ENCODE assay signal across 12 cellular contexts in the genomic region with DNA sequence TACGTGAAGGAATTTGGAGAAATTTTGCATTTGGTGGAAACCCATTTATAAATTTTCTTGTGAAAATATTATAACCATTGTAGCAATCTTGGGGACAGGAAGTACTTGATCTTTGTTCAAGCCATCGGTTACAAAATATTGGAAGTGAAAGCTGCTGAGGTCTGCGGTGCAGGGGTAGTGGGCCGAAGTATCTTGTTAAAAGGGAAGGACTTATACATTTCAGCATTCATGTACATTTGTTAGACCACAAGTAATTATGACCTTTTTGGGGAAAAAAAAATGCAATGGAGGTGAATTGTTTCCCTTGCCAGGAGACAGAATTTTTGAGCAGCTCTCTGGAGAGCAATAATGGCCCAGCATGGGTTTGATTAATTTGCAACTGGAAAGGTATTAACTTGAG.
DNase-seq lines count a peak whose midpoint lies in the region; ATAC-seq and TF ChIP-seq lines count a peak whose summit lies in the region.
"Had no signal": no experiment of that assay in that cellular context is flagged by ENCODE, and none has a peak within 500 bp of the region (broad histone marks: within the 10 kb centered on the region; RNA-seq: fewer than 3 reads in every experiment).

No MANE protein-coding gene starts in this region.

- TF ChIP-seq CTCF in chondrocyte (IDR thresholded peaks at IDR 0.05), result no peak

- intact Hi-C loops in activated CD4-positive, alpha-beta memory T cell treated with anti-CD3 and anti-CD28 coated beads for 36 hours (cut with micrococcal nuclease), result no loop called here
- intact Hi-C loops in naive thymus-derived CD4-positive, alpha-beta T cell (cut with micrococcal nuclease), result no loop called here

- H3K4me1 Mint-ChIP-seq in activated CD4-positive, alpha-beta memory T cell treated with anti-CD3 and anti-CD28 coated beads, Interleukin-2, amount 10 ng/mL, durations not matched to agents 7 days and 5 days, result peaks cover 9% of the 10 kb centered on the region
- H3K4me1 Mint-ChIP-seq in activated CD4-positive, alpha-beta memory T cell treated with anti-CD3 and anti-CD28 coated beads for 36 hours (ENCODE audit: low read depth), result no peaks in the 10 kb centered on the region
- H3K4me1 Mint-ChIP-seq in naive thymus-derived CD4-positive, alpha-beta T cell, result peaks cover 0 to 13% (median 0%) of the 10 kb centered on the region in 7 donors
- H3K4me1 Mint-ChIP-seq in chondrocyte (ENCODE audit: low read depth), result no peaks in the 10 kb centered on the region

- ATAC-seq in HG02678 (IDR thresholded peaks at IDR 0.05; ENCODE audit: unreplicated experiment) (peak; percentile 98), HG03575 (IDR thresholded peaks at IDR 0.05; ENCODE audit: extremely low read depth, insufficient number of reproducible peaks, low FRiP score, unreplicated experiment) (peak; percentile 88)
- peak; percentile 58 for ATAC-seq in naive thymus-derived CD4-positive, alpha-beta T cell

- CTCF ChIA-PET in activated CD4-positive, alpha-beta memory T cell treated with anti-CD3 and anti-CD28 coated beads, Interleukin-2, amount 10 ng/mL, durations not matched to agents 7 days and 5 days (lab: Charles Lee), result interaction anchor here (0.9 to 1.4 kb wide), 3 partner anchors 15 to 481 kb away, joined by 3 to 5 read pairs (median 3); no protein-coding TSS in a partner anchor
- CTCF ChIA-PET in activated CD4-positive, alpha-beta memory T cell treated with anti-CD3 and anti-CD28 coated beads for 36 hours (lab: Charles Lee), result interaction anchor here (1.4 kb wide), 1 partner anchor 15 kb away, joined by 5 read pairs; no protein-coding TSS in a partner anchor
- CTCF ChIA-PET in naive thymus-derived CD4-positive, alpha-beta T cell (lab: Charles Lee), result no interaction called here

- peaks cover 41% of the 10 kb centered on the region for H3K27me3 Mint-ChIP-seq in activated CD4-positive, alpha-beta memory T cell treated with anti-CD3 and anti-CD28 coated beads, Interleukin-2, amount 10 ng/mL, durations not matched to agents 7 days and 5 days
- peaks cover 22% of the 10 kb centered on the region for H3K27me3 Mint-ChIP-seq in activated CD4-positive, alpha-beta memory T cell treated with anti-CD3 and anti-CD28 coated beads for 36 hours
- peaks cover 38 to 64% (median 45%) of the 10 kb centered on the region in 5 donors for H3K27me3 Mint-ChIP-seq in naive thymus-derived CD4-positive, alpha-beta T cell
- H3K27me3 Mint-ChIP-seq in chondrocyte (ENCODE audit: low read depth), result no peaks in the 10 kb centered on the region

- H3K36me3 Mint-ChIP-seq in activated CD4-positive, alpha-beta memory T cell treated with anti-CD3 and anti-CD28 coated beads, Interleukin-2, amount 10 ng/mL, durations not matched to agents 7 days and 5 days (ENCODE audit: low read depth), result no peaks in the 10 kb centered on the region
- no peaks in the 10 kb centered on the region for H3K36me3 Mint-ChIP-seq in activated CD4-positive, alpha-beta memory T cell treated with anti-CD3 and anti-CD28 coated beads for 36 hours
- peaks cover 0 to 4% (median 0%) of the 10 kb centered on the region in 5 donors for H3K36me3 Mint-ChIP-seq in naive thymus-derived CD4-positive, alpha-beta T cell
- H3K36me3 Mint-ChIP-seq in chondrocyte (ENCODE audit: low read depth), result no peaks in the 10 kb centered on the region
- H3K36me3 Mint-ChIP-seq: type B pancreatic cell had no signal

- peaks cover 6% of the 10 kb centered on the region for H3K9me3 Mint-ChIP-seq in activated CD4-positive, alpha-beta memory T cell treated with anti-CD3 and anti-CD28 coated beads, Interleukin-2, amount 10 ng/mL, durations not matched to agents 7 days and 5 days
- H3K9me3 Mint-ChIP-seq in activated CD4-positive, alpha-beta memory T cell treated with anti-CD3 and anti-CD28 coated beads for 36 hours, result no peaks in the 10 kb centered on the region
- H3K9me3 Mint-ChIP-seq in naive thymus-derived CD4-positive, alpha-beta T cell, result peaks cover 0 to 5% (median 0%) of the 10 kb centered on the region in 11 donors
- peaks cover 3% of the 10 kb centered on the region for H3K9me3 Mint-ChIP-seq in chondrocyte (ENCODE audit: low read depth)

- H3K4me3 Mint-ChIP-seq in activated CD4-positive, alpha-beta memory T cell treated with anti-CD3 and anti-CD28 coated beads, Interleukin-2, amount 10 ng/mL, durations not matched to agents 7 days and 5 days, result no peak overlapping the region
- no peak overlapping the region for H3K4me3 Mint-ChIP-seq in activated CD4-positive, alpha-beta memory T cell treated with anti-CD3 and anti-CD28 coated beads for 36 hours
- H3K4me3 Mint-ChIP-seq in naive thymus-derived CD4-positive, alpha-beta T cell, result peak overlapping the region in 1 of 10 donors; percentile 6
- no peak overlapping the region for H3K4me3 Mint-ChIP-seq in chondrocyte (ENCODE audit: unreplicated experiment)
- H3K4me3 Mint-ChIP-seq: type B pancreatic cell had no signal

- H3K27ac Mint-ChIP-seq in activated CD4-positive, alpha-beta memory T cell treated with anti-CD3 and anti-CD28 coated beads, Interleukin-2, amount 10 ng/mL, durations not matched to agents 7 days and 5 days, result no peak overlapping the region
- no peak overlapping the region for H3K27ac Mint-ChIP-seq in activated CD4-positive, alpha-beta memory T cell treated with anti-CD3 and anti-CD28 coated beads for 36 hours
- H3K27ac Mint-ChIP-seq in naive thymus-derived CD4-positive, alpha-beta T cell, result no peak overlapping the region
- H3K27ac Mint-ChIP-seq in chondrocyte (ENCODE audit: unreplicated experiment), result no peak overlapping the region
- H3K27ac Mint-ChIP-seq: type B pancreatic cell had no signal

- POLR2A ChIA-PET in activated CD4-positive, alpha-beta memory T cell treated with anti-CD3 and anti-CD28 coated beads, Interleukin-2, amount 10 ng/mL, durations not matched to agents 7 days and 5 days (lab: Charles Lee), result interaction anchor here (1.5 kb wide), 1 partner anchor 25 kb away, joined by 4 read pairs; no protein-coding TSS in a partner anchor
- POLR2A ChIA-PET in activated CD4-positive, alpha-beta memory T cell treated with anti-CD3 and anti-CD28 coated beads for 36 hours (lab: Charles Lee), result no interaction called here
- POLR2A ChIA-PET in naive thymus-derived CD4-positive, alpha-beta T cell (lab: Charles Lee), result no interaction called here

- no peaks in the 10 kb centered on the region for H3K9me3 ChIP-seq in naive thymus-derived CD4-positive, alpha-beta T cell (ENCODE audit: control insufficient read depth in 2 of 3, low read length in 3 of 3)

- DNase-seq in activated CD4-positive, alpha-beta memory T cell treated with anti-CD3 and anti-CD28 coated beads, Interleukin-2, amount 10 ng/mL, durations not matched to agents 7 days and 5 days, result peak; percentile 22
- DNase-seq in activated CD4-positive, alpha-beta memory T cell treated with anti-CD3 and anti-CD28 coated beads for 36 hours, result no peak
- DNase-seq in naive thymus-derived CD4-positive, alpha-beta T cell, result no peak
- DNase-seq in NCI-H774 (lab: John Stamatoyannopoulos, UW), result no peak
- no peak for DNase-seq in ureter (ENCODE audit: low spot score)
- no peak for DNase-seq in chondrocyte (ENCODE audit: low spot score)
- DNase-seq: NCI-H1092 treated with DMSO at 0.1 percent for 48 hours had no signal

- no peaks in the 10 kb centered on the region for H3K36me3 ChIP-seq in naive thymus-derived CD4-positive, alpha-beta T cell (ENCODE audit: control insufficient read depth in 2 of 3, insufficient read depth in 3 of 3, low read length in 3 of 3)

- no peaks in the 10 kb centered on the region for H3K27me3 ChIP-seq in naive thymus-derived CD4-positive, alpha-beta T cell (ENCODE audit: control insufficient read depth in 2 of 2, insufficient read depth in 2 of 2, low read length in 2 of 2)

- H3K27ac ChIP-seq in naive thymus-derived CD4-positive, alpha-beta T cell (ENCODE audit: low read depth, low read length), result no peak overlapping the region
- H3K27ac ChIP-seq: 22Rv1 had no signal

- no peak overlapping the region for H3K4me3 ChIP-seq in naive thymus-derived CD4-positive, alpha-beta T cell (ENCODE audit: low read length)
- H3K4me3 ChIP-seq: lung had no signal

- H3K4me1 ChIP-seq in naive thymus-derived CD4-positive, alpha-beta T cell (ENCODE audit: control insufficient read depth in 2 of 2, insufficient read depth in 2 of 2, low read length in 2 of 2), result no peaks in the 10 kb centered on the region
